8 cellular contexts compared by ENCODE assay signal in the genomic region with DNA sequence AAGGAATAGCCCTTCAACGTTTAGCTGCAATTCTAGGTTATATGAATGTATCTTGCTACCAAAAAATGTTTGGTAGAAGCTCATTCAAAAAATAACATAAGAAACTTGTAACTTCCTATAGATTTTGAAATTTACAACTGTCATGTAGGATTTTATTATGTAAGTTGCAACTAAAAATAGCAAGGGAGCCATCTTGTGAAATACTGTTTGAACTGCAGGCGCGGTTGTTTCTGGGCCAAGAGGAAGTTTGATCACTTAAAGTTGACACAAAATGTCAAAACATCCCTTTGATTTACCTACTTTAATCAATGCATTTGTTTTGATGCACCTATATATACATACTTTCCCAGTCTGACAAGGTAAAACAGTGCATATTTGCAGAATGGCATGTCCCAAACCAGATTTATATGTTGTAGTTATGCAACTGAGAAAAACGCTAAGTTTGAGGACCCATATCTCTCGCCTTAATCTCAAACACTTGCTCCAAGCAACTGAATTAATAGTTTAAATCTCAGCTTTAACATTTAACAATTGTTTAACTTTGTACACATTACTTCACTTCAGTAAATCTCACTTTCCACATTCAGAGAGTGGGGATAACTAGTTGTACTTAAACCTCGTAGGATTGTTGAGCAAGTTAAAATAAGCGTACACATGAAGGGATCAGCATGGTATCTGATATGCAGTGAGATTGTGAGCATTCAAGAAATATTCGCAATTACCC.
DNase-seq lines count a peak whose midpoint lies in the region; ATAC-seq and TF ChIP-seq lines count a peak whose summit lies in the region.

No MANE protein-coding gene starts in this region.

- intact Hi-C loops in transverse colon (cut with DNase I; ENCODE audit: low total_unique reads) = no loop called here

- CTCF ChIA-PET in activated CD4-positive, alpha-beta T cell treated with anti-CD3 and anti-CD28 coated beads, Interleukin-2, amount 10 ng/mL, durations not matched to agents 7 days and 5 days (lab: Charles Lee) = no interaction called here
- CTCF ChIA-PET in activated naive CD4-positive, alpha-beta T cell treated with anti-CD3 and anti-CD28 coated beads, Interleukin-2, amount 10 ng/mL, durations not matched to agents 7 days and 5 days (lab: Charles Lee) = interaction anchor here (1.1 kb wide), 1 partner anchor 514 kb away, joined by 4 read pairs; no protein-coding TSS in a partner anchor

- H3K27ac ChIP-seq in transverse colon = no peak overlapping the region
- H3K27ac ChIP-seq in effector memory CD4-positive, alpha-beta T cell (ENCODE audit: insufficient read depth, low read length, poor library complexity, severe bottlenecking) = no peak overlapping the region

- H3K36me3 Mint-ChIP-seq in activated CD4-positive, alpha-beta T cell treated with anti-CD3 and anti-CD28 coated beads, Interleukin-2, amount 10 ng/mL, durations not matched to agents 7 days and 5 days (ENCODE audit: low read depth) = no peaks in the 10 kb centered on the region
- H3K36me3 Mint-ChIP-seq in activated naive CD4-positive, alpha-beta T cell treated with anti-CD3 and anti-CD28 coated beads, Interleukin-2, amount 10 ng/mL, durations not matched to agents 7 days and 5 days = no peaks in the 10 kb centered on the region

- POLR2A ChIA-PET in activated CD4-positive, alpha-beta T cell treated with anti-CD3 and anti-CD28 coated beads, Interleukin-2, amount 10 ng/mL, durations not matched to agents 7 days and 5 days (lab: Charles Lee) = no interaction called here

- H3K27me3 ChIP-seq in transverse colon = no peaks in the 10 kb centered on the region
- H3K27me3 ChIP-seq in effector memory CD4-positive, alpha-beta T cell (replicated peaks; ENCODE audit: control insufficient read depth, insufficient read depth, low read length, poor library complexity, severe bottlenecking) = no peaks in the 10 kb centered on the region

- H3K27me3 Mint-ChIP-seq in activated CD4-positive, alpha-beta T cell treated with anti-CD3 and anti-CD28 coated beads, Interleukin-2, amount 10 ng/mL, durations not matched to agents 7 days and 5 days = no peaks in the 10 kb centered on the region
- H3K27me3 Mint-ChIP-seq in activated naive CD4-positive, alpha-beta T cell treated with anti-CD3 and anti-CD28 coated beads, Interleukin-2, amount 10 ng/mL, durations not matched to agents 7 days and 5 days = no peaks in the 10 kb centered on the region

- DNase-seq in activated CD4-positive, alpha-beta T cell treated with anti-CD3 and anti-CD28 coated beads, Interleukin-2, amount 10 ng/mL, durations not matched to agents 7 days and 5 days = peak; percentile 7
- no peak for DNase-seq in activated CD4-positive, alpha-beta T cell treated with anti-CD3 and anti-CD28 coated beads for 1 hour
- DNase-seq in NOMO-1 treated with dmso at 0.1 percent for 144 hours (lab: John Stamatoyannopoulos, UW; ENCODE audit: unreplicated experiment) (peak; percentile 69), erythroblast (lab: John Stamatoyannopoulos, UW) (peak; percentile 15), transverse colon (peak; percentile 13)
- no peak for DNase-seq in effector memory CD4-positive, alpha-beta T cell
- DNase-seq in activated naive CD4-positive, alpha-beta T cell treated with anti-CD3 and anti-CD28 coated beads, Interleukin-2, amount 10 ng/mL, durations not matched to agents 7 days and 5 days = no peak

- in situ Hi-C loops in transverse colon (cut with MboI; ENCODE audit: low pct_ligation_motif_present in 1 of 4, low pct_unique_long_range_greater_than_20kb in 1 of 4, low sequenced_read_pairs in 3 of 4) = no loop called here

- H3K4me3 ChIP-seq in transverse colon = no peak overlapping the region
- no peak overlapping the region for H3K4me3 ChIP-seq in effector memory CD4-positive, alpha-beta T cell (ENCODE audit: insufficient read depth, low read depth, low read length, poor library complexity, severe bottlenecking)

- H3K9me3 Mint-ChIP-seq in activated CD4-positive, alpha-beta T cell treated with anti-CD3 and anti-CD28 coated beads, Interleukin-2, amount 10 ng/mL, durations not matched to agents 7 days and 5 days = no peaks in the 10 kb centered on the region
- H3K9me3 Mint-ChIP-seq in activated naive CD4-positive, alpha-beta T cell treated with anti-CD3 and anti-CD28 coated beads, Interleukin-2, amount 10 ng/mL, durations not matched to agents 7 days and 5 days = no peaks in the 10 kb centered on the region

- TF ChIP-seq POLR2A in erythroblast (IDR thresholded peaks at IDR 0.05; ENCODE audit: low read length) (no peak), transverse colon (IDR thresholded peaks at IDR 0.05) (no peak)

- no peak for ATAC-seq in GM21360 (IDR thresholded peaks at IDR 0.05; ENCODE audit: unreplicated experiment)

- no peaks in the 10 kb centered on the region for H3K9me3 ChIP-seq in transverse colon
- H3K9me3 ChIP-seq in effector memory CD4-positive, alpha-beta T cell (ENCODE audit: control insufficient read depth, low read length) = no peaks in the 10 kb centered on the region

- no peak overlapping the region for H3K27ac Mint-ChIP-seq in activated CD4-positive, alpha-beta T cell treated with anti-CD3 and anti-CD28 coated beads, Interleukin-2, amount 10 ng/mL, durations not matched to agents 7 days and 5 days
- no peak overlapping the region for H3K27ac Mint-ChIP-seq in activated naive CD4-positive, alpha-beta T cell treated with anti-CD3 and anti-CD28 coated beads, Interleukin-2, amount 10 ng/mL, durations not matched to agents 7 days and 5 days

- TF ChIP-seq CTCF in transverse colon (IDR thresholded peaks at IDR 0.05) = peak in 2 of 5 experiments; percentile 20 to 25

- H3K4me1 Mint-ChIP-seq in activated CD4-positive, alpha-beta T cell treated with anti-CD3 and anti-CD28 coated beads, Interleukin-2, amount 10 ng/mL, durations not matched to agents 7 days and 5 days = no peaks in the 10 kb centered on the region
- H3K4me1 Mint-ChIP-seq in activated naive CD4-positive, alpha-beta T cell treated with anti-CD3 and anti-CD28 coated beads, Interleukin-2, amount 10 ng/mL, durations not matched to agents 7 days and 5 days = no peaks in the 10 kb centered on the region

- WGBS in transverse colon (ENCODE audit: low coverage in 1 of 2), 2 donors = 54 to 56% methylated on average over 8 of the region's 8 CpGs

- no peak overlapping the region for H3K4me3 Mint-ChIP-seq in activated CD4-positive, alpha-beta T cell treated with anti-CD3 and anti-CD28 coated beads, Interleukin-2, amount 10 ng/mL, durations not matched to agents 7 days and 5 days
- H3K4me3 Mint-ChIP-seq in activated naive CD4-positive, alpha-beta T cell treated with anti-CD3 and anti-CD28 coated beads, Interleukin-2, amount 10 ng/mL, durations not matched to agents 7 days and 5 days = no peak overlapping the region

- TF ChIP-seq EP300 in transverse colon (IDR thresholded peaks at IDR 0.05; ENCODE audit: low read depth) = no peak

- no peaks in the 10 kb centered on the region for H3K36me3 ChIP-seq in transverse colon
- no peaks in the 10 kb centered on the region for H3K36me3 ChIP-seq in effector memory CD4-positive, alpha-beta T cell (ENCODE audit: control insufficient read depth, insufficient read depth, low read length)

- H3K4me1 ChIP-seq in transverse colon = no peaks in the 10 kb centered on the region
- H3K4me1 ChIP-seq in effector memory CD4-positive, alpha-beta T cell (ENCODE audit: control insufficient read depth, insufficient read depth, low read length, poor library complexity, severe bottlenecking) = no peaks in the 10 kb centered on the region

Comparison
In these comparisons a context has a peak if more than half of its experiments do, and no peak if none do; other contexts are left out.
1. DNase-seq: peak in activated CD4-positive, alpha-beta T cell treated with anti-CD3 and anti-CD28 coated beads, Interleukin-2, amount 10 ng/mL, durations not matched to agents 7 days and 5 days (single experiment), NOMO-1 treated with dmso at 0.1 percent for 144 hours (single experiment), erythroblast (2 of 2) and transverse colon (single experiment); none in activated CD4-positive, alpha-beta T cell treated with anti-CD3 and anti-CD28 coated beads for 1 hour (single experiment), effector memory CD4-positive, alpha-beta T cell (0 of 3) and activated naive CD4-positive, alpha-beta T cell treated with anti-CD3 and anti-CD28 coated beads, Interleukin-2, amount 10 ng/mL, durations not matched to agents 7 days and 5 days (single experiment).